Comparison of ENCODE assay signal across 13 cellular contexts in the genomic region with DNA sequence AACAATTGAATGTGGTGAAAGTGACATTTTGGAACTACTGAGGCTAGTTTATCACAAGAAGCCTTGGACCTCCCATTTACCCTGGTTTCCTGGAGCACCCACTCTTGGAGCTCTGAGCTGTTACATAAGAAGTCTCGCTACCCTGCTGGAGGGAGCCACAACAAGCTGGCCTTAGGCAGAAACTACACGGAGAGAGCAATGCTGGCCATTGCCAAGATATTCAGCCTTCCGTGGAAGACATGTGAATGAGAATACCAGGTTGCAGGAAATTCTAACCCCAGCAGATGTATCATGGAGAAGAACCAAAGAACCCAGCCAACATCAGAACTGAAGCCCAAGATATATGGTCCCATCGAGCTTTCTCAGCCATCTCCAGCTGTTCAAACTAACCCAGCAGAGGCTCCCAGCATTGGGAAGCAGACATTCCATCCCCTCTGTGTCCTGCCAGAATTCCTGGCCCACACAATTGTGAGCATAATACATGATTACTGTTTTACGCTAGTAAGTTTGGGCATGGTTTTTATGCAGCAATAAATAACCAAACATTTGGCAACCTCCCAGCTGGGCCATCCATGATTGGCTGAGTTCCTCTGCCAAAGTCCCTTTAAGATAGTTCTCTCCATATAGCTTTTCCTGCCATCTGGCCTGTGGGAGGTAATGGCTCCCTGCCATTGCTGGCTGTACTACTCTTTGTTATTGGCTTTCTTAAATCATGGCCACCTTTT. TPM values are rescaled to one million over a fixed set of nuclear protein-coding genes. Genes with fewer than 3 reads are reported as not detected.
DNase-seq lines count a peak whose midpoint lies in the region; ATAC-seq, FAIRE-seq and TF ChIP-seq lines count a peak whose summit lies in the region.
"Had no signal": no experiment of that assay in that cellular context is flagged by ENCODE, and none has a peak within 500 bp of the region (broad histone marks: within the 10 kb centered on the region; RNA-seq: fewer than 3 reads in every experiment).

No MANE protein-coding gene starts in this region.

- peak overlapping the region in 1 of 4 donors; percentile 3 for H3K27ac ChIP-seq in pancreas

- no peaks in the 10 kb centered on the region for H3K9me3 ChIP-seq in pancreas

- DNase-seq in D341Med (ENCODE audit: low spot score) (peak; percentile 50), NCI-H2171 (lab: John Stamatoyannopoulos, UW) (peak; percentile 40), fibroblast of the aortic adventitia (ENCODE audit: low read depth) (peak; percentile 91), pancreas (peak in 3 of 6 donors; percentile 11 to 45 (median 43)), DMS53 (lab: John Stamatoyannopoulos, UW) (no peak), posterior vena cava (ENCODE audit: low spot score) (no peak), HK-2 (ENCODE audit: unreplicated experiment) (no peak)
- DNase-seq: activated naive CD8-positive, alpha-beta T cell treated with anti-CD3 and anti-CD28 coated beads, Interleukin-2, amount 10 ng/mL, durations not matched to agents 7 days and 5 days; EL; KBM-7; NCI-H1930 had no signal

- H3K27me3 ChIP-seq in pancreas: no peaks in the 10 kb centered on the region

- TF ChIP-seq CTCF in fibroblast of the aortic adventitia (IDR thresholded peaks at IDR 0.05; ENCODE audit: insufficient read depth, low read length) (no peak), pancreas (IDR thresholded peaks at IDR 0.05) (no peak)

- no peak for FAIRE-seq in pancreas (lab: Jason Lieb, UNC)

- intact Hi-C loops in pancreas (cut with DNase I) (no loop called here), posterior vena cava (cut with DNase I) (no loop called here)

- no peaks in the 10 kb centered on the region for H3K4me1 ChIP-seq in pancreas

- ATAC-seq in pancreas: peak; percentile 22 to 74 (median 48)
- ATAC-seq in HG03045 (IDR thresholded peaks at IDR 0.05; ENCODE audit: unreplicated experiment): no peak
- ATAC-seq: stimulated activated memory B cell treated with anti-CD40 and anti-IgM and Interleukin-4, amounts not matched to agents 10 μg/mL and 1 μg/mL and 100 μg/mL, for 72 hours had no signal

- WGBS in pancreas, 2 donors: 56 to 60% methylated on average over 5 of the region's 5 CpGs

- H3K4me3 ChIP-seq in fibroblast of the aortic adventitia (ENCODE audit: low read depth, low read length) (no peak overlapping the region), pancreas (no peak overlapping the region)

- H3K36me3 ChIP-seq in pancreas: no peaks in the 10 kb centered on the region

RNA-seq across cellular contexts. Expression of a gene that starts 17.9 kb away (rescaled TPM):
- total RNA-seq in fibroblast of the aortic adventitia (ENCODE audit: low replicate concordance): 29.3 and 146 TPM in 2 replicates
- total RNA-seq in pancreas: 10 to 100 TPM; 13.1 to 34.4 (median 21.0) TPM
- 10 to 100 TPM in 1 of 2 donors, 1 to 10 TPM in 1; 5.8 to 19.3 TPM for polyA plus RNA-seq in pancreas
- total RNA-seq in posterior vena cava: 10 to 100 TPM; 80.4 to 87.1 TPM

Comparison
In these comparisons a context has a peak if more than half of its experiments do, and no peak if none do; other contexts are left out.
1. DNase-seq: peak in D341Med (single experiment), NCI-H2171 (single experiment) and fibroblast of the aortic adventitia (single experiment); none in DMS53 (single experiment), posterior vena cava (single experiment) and HK-2 (single experiment).